Comparison of ENCODE assay signal across 20 cellular contexts in the genomic region with DNA sequence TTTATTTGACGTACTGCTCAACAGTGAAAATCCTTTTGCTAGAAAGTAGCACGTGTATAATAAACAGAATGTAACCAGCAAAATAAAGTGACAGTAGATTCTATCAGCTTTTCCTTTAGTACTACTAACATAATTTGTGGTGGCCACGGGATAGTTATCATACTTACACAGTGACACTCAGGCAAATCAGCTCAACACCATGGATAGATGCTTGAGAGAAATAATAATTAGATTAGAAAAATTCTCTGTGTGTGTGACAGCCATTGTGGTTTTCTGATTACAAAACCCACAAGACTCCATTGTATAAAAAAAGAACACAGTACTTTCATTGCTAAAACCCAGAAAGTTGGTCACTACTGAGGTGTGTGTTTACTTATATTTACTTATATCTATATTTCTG.
DNase-seq lines count a peak whose midpoint lies in the region; ATAC-seq and TF ChIP-seq lines count a peak whose summit lies in the region.
"Had no signal": no experiment of that assay in that cellular context is flagged by ENCODE, and none has a peak within 500 bp of the region (broad histone marks: within the 10 kb centered on the region; RNA-seq: fewer than 3 reads in every experiment).

No MANE protein-coding gene starts in this region.

- H3K27ac ChIP-seq in IMR-90 (ENCODE audit: insufficient read depth, low read length) (no peak overlapping the region), angular gyrus (ENCODE audit: low read depth, low read length) (peak overlapping the region; percentile 59), WERI-Rb-1 (no peak overlapping the region)
- H3K27ac ChIP-seq: esophagus squamous epithelium, VCaP had no signal

- no peak overlapping the region for H3K14ac ChIP-seq in IMR-90 (replicated peaks; ENCODE audit: low read depth, low read length)

- no peak overlapping the region for H3K4me3 Mint-ChIP-seq in T-helper 2 cell treated with Interferon-gamma antibody and Interleukin-4, amounts not matched to agents 5 μg/mL and 100 μg/mL, for 36 hours
- H3K4me3 Mint-ChIP-seq: dendritic cell treated with granulocyte-macrophage colony-stimulating factor and Interleukin-4, amounts not matched to agents 40 ng/mL and 50 ng/mL, for 4 days; nephron progenitor cell; type B pancreatic cell had no signal

- H2AK9ac ChIP-seq in IMR-90 (replicated peaks; ENCODE audit: low read depth, low read length, poor library complexity), result no peak overlapping the region

- H3K27ac Mint-ChIP-seq in T-helper 2 cell treated with Interferon-gamma antibody and Interleukin-4, amounts not matched to agents 5 μg/mL and 100 μg/mL, for 36 hours, result no peak overlapping the region
- H3K27ac Mint-ChIP-seq: activated T-helper 2 cell treated with anti-CD3 and anti-CD28 coated beads, Interferon-gamma antibody, Interleukin-2, Interleukin-4, amounts not matched to agents 10 μg/mL and 5 μg/mL and 100 μg/mL, durations not matched to agents 14 hours and 24 hours and 36 hours; dendritic cell treated with granulocyte-macrophage colony-stimulating factor and Interleukin-4, amounts not matched to agents 40 ng/mL and 50 ng/mL, for 4 days; nephron progenitor cell; type B pancreatic cell had no signal

- no peak overlapping the region; the same call in 1 of the 2 replicates for H3K23ac ChIP-seq in IMR-90 (ENCODE audit: low read depth, low read length)

- H3K4me3 ChIP-seq in IMR-90 (ENCODE audit: insufficient read depth, low read depth, low read length) (no peak overlapping the region), WERI-Rb-1 (ENCODE audit: low read depth, low read length) (no peak overlapping the region)
- H3K4me3 ChIP-seq: esophagus squamous epithelium, lung had no signal

- H3K18ac ChIP-seq in IMR-90 (ENCODE audit: low read depth, low read length), result peak overlapping the region; percentile 69; the same call in 1 of the 2 replicates

- H3K9ac ChIP-seq in IMR-90 (ENCODE audit: low read depth, low read length), result no peak overlapping the region

- H3K27me3 Mint-ChIP-seq in T-helper 2 cell treated with Interferon-gamma antibody and Interleukin-4, amounts not matched to agents 5 μg/mL and 100 μg/mL, for 36 hours (ENCODE audit: low read depth), result no peaks in the 10 kb centered on the region
- H3K27me3 Mint-ChIP-seq: type B pancreatic cell had no signal

- CTCF ChIA-PET in IMR-90 (lab: Yijun Ruan, JAX), result no interaction called here

- H3K79me1 ChIP-seq in IMR-90 (ENCODE audit: low read depth in 1 of 2, low read length in 2 of 2), result no peaks in the 10 kb centered on the region

- no peak for TF ChIP-seq POLR2A in IMR-90 (IDR thresholded peaks at IDR 0.05; ENCODE audit: low read depth, low read length)

- no peak overlapping the region for H2AFZ ChIP-seq in IMR-90 (replicated peaks; ENCODE audit: low read length, poor library complexity)

- H2AK5ac ChIP-seq in IMR-90 (ENCODE audit: low read depth, low read length), result peak overlapping the region; percentile 28; the same call in 1 of the 2 replicates

- no peaks in the 10 kb centered on the region for H3K9me3 Mint-ChIP-seq in T-helper 2 cell treated with Interferon-gamma antibody and Interleukin-4, amounts not matched to agents 5 μg/mL and 100 μg/mL, for 36 hours
- H3K9me3 Mint-ChIP-seq: activated T-helper 2 cell treated with anti-CD3 and anti-CD28 coated beads, Interferon-gamma antibody, Interleukin-2, Interleukin-4, amounts not matched to agents 10 μg/mL and 5 μg/mL and 100 μg/mL, durations not matched to agents 14 hours and 24 hours and 36 hours; dendritic cell treated with granulocyte-macrophage colony-stimulating factor and Interleukin-4, amounts not matched to agents 40 ng/mL and 50 ng/mL, for 4 days; nephron progenitor cell; type B pancreatic cell had no signal

- TF ChIP-seq CTCF in IMR-90 (conservative IDR thresholded peaks at IDR 0.05; ENCODE audit: low read depth, low read length), result no peak
- no peak for TF ChIP-seq CTCF in WERI-Rb-1 (IDR thresholded peaks at IDR 0.05; ENCODE audit: low read depth, low read length)

- H3K4me2 ChIP-seq in IMR-90 (ENCODE audit: low read depth, low read length), result peak overlapping the region; percentile 33; the same call in 1 of the 2 replicates

- H3K4me1 ChIP-seq in IMR-90 (ENCODE audit: control insufficient read depth, insufficient read depth, low read length), result peaks cover 2% of the 10 kb centered on the region; the same call in 1 of the 2 replicates
- H3K4me1 ChIP-seq: esophagus squamous epithelium had no signal

- no peaks in the 10 kb centered on the region for H3K4me1 Mint-ChIP-seq in T-helper 2 cell treated with Interferon-gamma antibody and Interleukin-4, amounts not matched to agents 5 μg/mL and 100 μg/mL, for 36 hours (ENCODE audit: low read depth)
- H3K4me1 Mint-ChIP-seq: nephron progenitor cell had no signal

- no peak overlapping the region for H4K91ac ChIP-seq in IMR-90 (ENCODE audit: insufficient read depth, low read depth, low read length)

- WGBS in IMR-90 (ENCODE audit: extremely low coverage in 2 of 2, insufficient read length in 1 of 2), 2 experiments, result no CpG with 5 or more reads among the region's 3 CpGs

- H3K27me3 ChIP-seq in IMR-90 (ENCODE audit: control insufficient read depth, insufficient read depth, low read length), result no peaks in the 10 kb centered on the region
- H3K27me3 ChIP-seq in WERI-Rb-1 (ENCODE audit: insufficient read depth, low read depth, severe bottlenecking), result peaks cover 66% of the 10 kb centered on the region
- H3K27me3 ChIP-seq: esophagus squamous epithelium had no signal

- no peaks in the 10 kb centered on the region for H4K20me1 ChIP-seq in IMR-90 (ENCODE audit: insufficient read depth, low read length)

- TF ChIP-seq RAD21 in IMR-90 (IDR thresholded peaks at IDR 0.05; ENCODE audit: low read length), result no peak

- H2BK5ac ChIP-seq in IMR-90 (ENCODE audit: low read depth, low read length, poor library complexity, severe bottlenecking), result peak overlapping the region; percentile 62

- peak overlapping the region; percentile 34; the same call in 1 of the 2 replicates for H2BK20ac ChIP-seq in IMR-90 (ENCODE audit: low read depth, low read length)

- dilution Hi-C loops in IMR-90 (cut with HindIII; ENCODE audit: low sequenced_read_pairs, unreplicated experiment), result no loop called here

- no peak overlapping the region; a peak in 1 of 4 replicates for H4K8ac ChIP-seq in IMR-90 (ENCODE audit: low read depth in 2 of 2, low read length in 2 of 2)

- H3K36me3 Mint-ChIP-seq in T-helper 2 cell treated with Interferon-gamma antibody and Interleukin-4, amounts not matched to agents 5 μg/mL and 100 μg/mL, for 36 hours (ENCODE audit: low read depth), result no peaks in the 10 kb centered on the region
- H3K36me3 Mint-ChIP-seq: type B pancreatic cell had no signal

- ATAC-seq in IMR-90 (ENCODE audit: low read depth), result peak; percentile 54
- ATAC-seq: right cardiac atrium had no signal

- BruUV-seq in IMR-90 (replicated peaks; lab: Mats Ljungman, UMichigan), result no TSS peak

- H3K9me1 ChIP-seq in IMR-90 (ENCODE audit: insufficient read depth, low read length), result no peaks in the 10 kb centered on the region

- DNase-seq in AG20443 (ENCODE audit: low spot score) (peak; percentile 35), IMR-90 (peak; percentile 36), kidney glomerular epithelial cell (lab: John Stamatoyannopoulos, UW) (peak; percentile 3), dermis blood vessel endothelial cell (no peak), WERI-Rb-1 (no peak)
- DNase-seq in stimulated activated CD4-positive, alpha-beta T cell treated with anti-CD3 and anti-CD28 coated beads, Interleukin-4, amount 100 ng/mL, for 4 hours, result no peak
- no peak for DNase-seq in T-helper 2 cell treated with Interferon-gamma antibody and Interleukin-4, amounts not matched to agents 5 μg/mL and 100 μg/mL, for 36 hours (ENCODE audit: low spot score)
- DNase-seq: AML-193; aorta; esophagus squamous epithelium; NCI-H1105; nephron progenitor cell; right cardiac atrium; stimulated activated CD4-positive, alpha-beta T cell treated with anti-CD3 and anti-CD28 coated beads, Interleukin-4, amount 100 ng/mL, for 1 hour had no signal

- H3K36me3 ChIP-seq in IMR-90 (ENCODE audit: control insufficient read depth, insufficient read depth, low read length), result no peaks in the 10 kb centered on the region
- no peaks in the 10 kb centered on the region for H3K36me3 ChIP-seq in WERI-Rb-1
- H3K36me3 ChIP-seq: esophagus squamous epithelium had no signal

- in situ Hi-C loops in IMR-90 (cut with MboI; ENCODE audit: low sequenced_read_pairs), result no loop called here

- H3K56ac ChIP-seq in IMR-90 (ENCODE audit: extremely low read depth, insufficient read depth, low read length), result peak overlapping the region; percentile 51; the same call in 1 of the 2 replicates

- H2BK15ac ChIP-seq in IMR-90 (ENCODE audit: low read depth, low read length), result 0 out of 3 replicates have a peak overlapping the region, but pooled peaks have one; percentile 1

- intact Hi-C loops in IMR-90 (cut with micrococcal nuclease), result loop anchor here (10.0 kb wide), 1 partner anchor 265 kb away; the partner anchor contains the start of gene LPAR1

- H3K9me3 ChIP-seq in IMR-90 (ENCODE audit: control insufficient read depth, insufficient read depth, low read length) (no peaks in the 10 kb centered on the region), WERI-Rb-1 (ENCODE audit: severe bottlenecking) (no peaks in the 10 kb centered on the region)
- H3K9me3 ChIP-seq: esophagus squamous epithelium had no signal

- no peak overlapping the region for H3K4ac ChIP-seq in IMR-90 (ENCODE audit: low read depth, low read length)

- POLR2A ChIA-PET in IMR-90 (lab: Charles Lee; ENCODE audit: unreplicated experiment), result no interaction called here

- no peak overlapping the region for H4K5ac ChIP-seq in IMR-90 (ENCODE audit: low read depth, low read length)

- H2BK120ac ChIP-seq in IMR-90 (ENCODE audit: low read depth, low read length), result 0 out of 2 replicates have a peak overlapping the region, but pooled peaks have one; percentile 17

TF ChIP-seq in IMR-90, 13 proteins besides CTCF, POLR2A, EP300 and RAD21:
- TF ChIP-seq BHLHE40 (IDR thresholded peaks at IDR 0.05; ENCODE audit: low read depth, low read length) (peak; percentile 34; the same call in 1 of the 2 replicates), MXI1 (IDR thresholded peaks at IDR 0.05; ENCODE audit: borderline replicate concordance, low read depth, low read length) (no peak)

Comparison
In these comparisons a context has a peak if more than half of its experiments do, and no peak if none do; other contexts are left out.
1. DNase-seq: peak in AG20443 (single experiment), IMR-90 (single experiment) and kidney glomerular epithelial cell (single experiment); none in dermis blood vessel endothelial cell (single experiment), stimulated activated CD4-positive, alpha-beta T cell treated with anti-CD3 and anti-CD28 coated beads, Interleukin-4, amount 100 ng/mL, for 4 hours (0 of 2), T-helper 2 cell treated with Interferon-gamma antibody and Interleukin-4, amounts not matched to agents 5 μg/mL and 100 μg/mL, for 36 hours (single experiment) and WERI-Rb-1 (single experiment).